In genomic region chr20:50320005-50320909, GRCh38 we compare ENCODE assay signal across 1 cellular context.
TF ChIP-seq lines count a peak whose summit lies in the region.

No MANE protein-coding gene starts in this region.

TF ChIP-seq in SK-N-SH, 30 proteins besides CTCF, POLR2A, EP300 and RAD21 (continued from another document):
- TF ChIP-seq ZBTB33 (IDR thresholded peaks at IDR 0.05; ENCODE audit: borderline replicate concordance, low read depth) (no peak), MXI1 (IDR thresholded peaks at IDR 0.05; ENCODE audit: low read depth, low read length) (no peak), ELF1 (IDR thresholded peaks at IDR 0.05) (no peak), FOXM1 (IDR thresholded peaks at IDR 0.05; ENCODE audit: low read depth) (no peak), FOSL2 (IDR thresholded peaks at IDR 0.05; ENCODE audit: borderline replicate concordance, low read depth) (no peak), SIN3A (IDR thresholded peaks at IDR 0.05; ENCODE audit: borderline replicate concordance, low read depth, low read length) (no peak), TCF12 (IDR thresholded peaks at IDR 0.05) (no peak), SMC3 (IDR thresholded peaks at IDR 0.05; ENCODE audit: low read depth, low read length) (no peak), TAF1 (IDR thresholded peaks at IDR 0.05; ENCODE audit: borderline replicate concordance, low read depth, low read length) (no peak), GABPA (IDR thresholded peaks at IDR 0.05; ENCODE audit: low read depth) (no peak)
